Comparison of ENCODE assay signal across 9 cellular contexts in the genomic region with DNA sequence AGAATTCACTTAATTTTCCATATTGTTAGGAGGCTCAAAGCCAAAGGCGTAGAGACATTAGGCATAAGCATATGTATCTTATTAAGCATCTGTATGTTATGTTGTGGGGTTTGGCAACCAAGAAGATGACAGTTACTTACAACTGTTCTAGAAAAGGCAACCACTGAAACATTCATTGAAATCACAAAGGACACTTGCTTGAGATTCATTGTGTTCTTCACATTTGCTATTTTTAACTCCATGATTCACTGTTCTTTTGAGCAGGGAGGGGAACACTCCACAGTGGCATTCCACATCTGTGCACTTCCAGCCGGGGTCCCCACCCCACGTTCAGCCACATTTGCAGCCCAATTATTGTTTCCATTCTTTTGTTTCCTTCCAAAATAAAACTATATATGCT.
DNase-seq lines count a peak whose midpoint lies in the region; ATAC-seq and TF ChIP-seq lines count a peak whose summit lies in the region.
"Had no signal": no experiment of that assay in that cellular context is flagged by ENCODE, and none has a peak within 500 bp of the region (broad histone marks: within the 10 kb centered on the region; RNA-seq: fewer than 3 reads in every experiment).

No MANE protein-coding gene starts in this region.

- no peak overlapping the region for H3K4me3 ChIP-seq in right atrium auricular region
- H3K4me3 ChIP-seq: pancreas had no signal

- TF ChIP-seq CTCF in right atrium auricular region (IDR thresholded peaks at IDR 0.05), result no peak

- H3K9me3 Mint-ChIP-seq in activated T-helper 17 cell treated with anti-CD3 and anti-CD28 coated beads, Interleukin-2, amount 50 U/mL, for 72 hours, result peaks cover 3% of the 10 kb centered on the region

- H3K36me3 ChIP-seq in right atrium auricular region, result peaks cover 15% of the 10 kb centered on the region
- H3K36me3 ChIP-seq: pancreas had no signal

- no peaks in the 10 kb centered on the region for H3K9me3 ChIP-seq in right atrium auricular region
- H3K9me3 ChIP-seq: pancreas had no signal

- peak overlapping the region; percentile 86 for H3K27ac Mint-ChIP-seq in activated T-helper 17 cell treated with anti-CD3 and anti-CD28 coated beads, Interleukin-2, amount 50 U/mL, for 72 hours

- peaks cover 30% of the 10 kb centered on the region for H3K4me1 Mint-ChIP-seq in activated T-helper 17 cell treated with anti-CD3 and anti-CD28 coated beads, Interleukin-2, amount 50 U/mL, for 72 hours

- H3K27me3 Mint-ChIP-seq in activated T-helper 17 cell treated with anti-CD3 and anti-CD28 coated beads, Interleukin-2, amount 50 U/mL, for 72 hours, result no peaks in the 10 kb centered on the region

- peak overlapping the region; percentile 69 to 79 for H3K27ac ChIP-seq in right atrium auricular region
- H3K27ac ChIP-seq: pancreas had no signal

- H3K27me3 ChIP-seq in right atrium auricular region, result no peaks in the 10 kb centered on the region
- H3K27me3 ChIP-seq: pancreas had no signal

- ATAC-seq in HG02981 (IDR thresholded peaks at IDR 0.05; ENCODE audit: unreplicated experiment), result peak; percentile 34
- ATAC-seq in activated T-helper 17 cell treated with anti-CD3 and anti-CD28 coated beads, Interleukin-2, amount 50 U/mL, for 72 hours (replicated peaks), result peak; percentile 69

- peak overlapping the region; percentile 52 for H3K4me3 Mint-ChIP-seq in activated T-helper 17 cell treated with anti-CD3 and anti-CD28 coated beads, Interleukin-2, amount 50 U/mL, for 72 hours

- DNase-seq in ELR (ENCODE audit: low read depth), result peak; percentile 40
- no peak for DNase-seq in right atrium auricular region (ENCODE audit: low spot score)
- DNase-seq in activated effector memory CD4-positive, alpha-beta T cell treated with Interleukin-2 at 50 U/mL for 16 hours, result no peak
- no peak for DNase-seq in NCI-H187 treated with DMSO at 0.1 percent for 48 hours (lab: John Stamatoyannopoulos, UW)
- no peak for DNase-seq in DMS153 treated with DMSO at 0.1 percent for 48 hours (lab: John Stamatoyannopoulos, UW; ENCODE audit: unreplicated experiment)
- DNase-seq in occipital lobe (lab: John Stamatoyannopoulos, UW), result no peak
- DNase-seq: pancreas had no signal

- H3K4me1 ChIP-seq in right atrium auricular region, result peaks cover 0 to 50% of the 10 kb centered on the region in 2 donors
- H3K4me1 ChIP-seq: pancreas had no signal

- no peaks in the 10 kb centered on the region for H3K36me3 Mint-ChIP-seq in activated T-helper 17 cell treated with anti-CD3 and anti-CD28 coated beads, Interleukin-2, amount 50 U/mL, for 72 hours (ENCODE audit: low read depth)
